ENCODE assay signal across 12 cellular contexts in the genomic region with DNA sequence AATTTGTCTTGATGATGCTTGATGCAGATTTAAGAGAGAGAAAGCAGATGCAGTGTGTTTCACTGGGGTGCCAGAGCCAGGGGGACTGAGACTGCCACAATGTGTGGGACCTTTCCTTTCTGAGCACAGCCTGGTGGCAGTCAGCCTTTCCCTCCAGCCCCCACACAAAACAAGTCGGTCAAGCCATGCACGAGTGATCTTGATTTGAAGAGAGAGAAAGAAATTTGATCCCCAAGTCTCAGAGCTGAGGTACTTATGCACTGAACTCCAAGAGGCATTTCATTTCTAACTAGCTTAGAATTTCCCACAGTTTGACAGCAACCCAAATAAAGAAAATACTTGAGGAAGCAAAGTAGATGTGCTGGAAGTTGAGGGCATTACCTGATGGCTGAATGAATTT.
DNase-seq lines count a peak whose midpoint lies in the region; ATAC-seq and TF ChIP-seq lines count a peak whose summit lies in the region.
"Had no signal": no experiment of that assay in that cellular context is flagged by ENCODE, and none has a peak within 500 bp of the region (broad histone marks: within the 10 kb centered on the region; RNA-seq: fewer than 3 reads in every experiment).

No MANE protein-coding gene starts in this region.

- no peak overlapping the region for H3K9ac ChIP-seq in neural progenitor cell

- no peaks in the 10 kb centered on the region for H3K79me2 ChIP-seq in neural progenitor cell (ENCODE audit: low read depth)

- peak overlapping the region; percentile 25 for H3K4me2 ChIP-seq in neural progenitor cell

- H3F3A ChIP-seq in neural progenitor cell (ENCODE audit: low read depth), result peaks cover 4% of the 10 kb centered on the region

- ATAC-seq in left lobe of liver (no peak), psoas muscle (no peak), HG02610 (IDR thresholded peaks at IDR 0.05; ENCODE audit: unreplicated experiment) (no peak)

- H3K4me1 Mint-ChIP-seq in T-helper 1 cell treated with Interleukin-12 subunit alpha and Interleukin-12 subunit beta and Interleukin-4 antibody, amounts not matched to agents 30 μg/mL and 1 μg/mL, for 36 hours (ENCODE audit: low read depth), result peaks cover 54% of the 10 kb centered on the region
- H3K4me1 Mint-ChIP-seq in activated naive CD8-positive, alpha-beta T cell (ENCODE audit: low read depth), result peaks cover 68% of the 10 kb centered on the region
- peaks cover 30% of the 10 kb centered on the region for H3K4me1 Mint-ChIP-seq in neural progenitor cell

- H3K9me3 Mint-ChIP-seq in T-helper 1 cell treated with Interleukin-12 subunit alpha and Interleukin-12 subunit beta and Interleukin-4 antibody, amounts not matched to agents 30 μg/mL and 1 μg/mL, for 36 hours, result no peaks in the 10 kb centered on the region
- H3K9me3 Mint-ChIP-seq in activated naive CD8-positive, alpha-beta T cell (ENCODE audit: low read depth), result no peaks in the 10 kb centered on the region
- no peaks in the 10 kb centered on the region for H3K9me3 Mint-ChIP-seq in neural progenitor cell

- peaks cover 8% of the 10 kb centered on the region for H3K36me3 Mint-ChIP-seq in T-helper 1 cell treated with Interleukin-12 subunit alpha and Interleukin-12 subunit beta and Interleukin-4 antibody, amounts not matched to agents 30 μg/mL and 1 μg/mL, for 36 hours (ENCODE audit: low read depth)
- peaks cover 2% of the 10 kb centered on the region for H3K36me3 Mint-ChIP-seq in activated naive CD8-positive, alpha-beta T cell
- H3K36me3 Mint-ChIP-seq in neural progenitor cell, result no peaks in the 10 kb centered on the region

- intact Hi-C loops in psoas muscle (cut with DNase I), result no loop called here

- H3K9me3 ChIP-seq in KOPT-K1 (ENCODE audit: insufficient read depth, low read length, poor library complexity, severe bottlenecking), result no peaks in the 10 kb centered on the region
- H3K9me3 ChIP-seq in neural progenitor cell (ENCODE audit: low read depth), result no peaks in the 10 kb centered on the region
- H3K9me3 ChIP-seq in psoas muscle, result no peaks in the 10 kb centered on the region
- H3K9me3 ChIP-seq: left ventricle myocardium inferior, MG63 had no signal

- H2AFZ ChIP-seq in neural progenitor cell (replicated peaks), result no peak overlapping the region

- no peaks in the 10 kb centered on the region for H3K27me3 ChIP-seq in neural progenitor cell
- H3K27me3 ChIP-seq in psoas muscle (ENCODE audit: insufficient read depth in 3 of 3, low read length in 2 of 3), result no peaks in the 10 kb centered on the region
- H3K27me3 ChIP-seq: MG63 had no signal

- no peaks in the 10 kb centered on the region for H3K27me3 Mint-ChIP-seq in T-helper 1 cell treated with Interleukin-12 subunit alpha and Interleukin-12 subunit beta and Interleukin-4 antibody, amounts not matched to agents 30 μg/mL and 1 μg/mL, for 36 hours (ENCODE audit: low read depth)
- no peaks in the 10 kb centered on the region for H3K27me3 Mint-ChIP-seq in activated naive CD8-positive, alpha-beta T cell
- H3K27me3 Mint-ChIP-seq in neural progenitor cell (ENCODE audit: insufficient read depth, low read depth), result no peaks in the 10 kb centered on the region

- 6 to 19% (median 17%) methylated on average over 2 of the region's 2 CpGs for WGBS in psoas muscle, 3 donors

- peaks cover 23% of the 10 kb centered on the region for H3K4me1 ChIP-seq in neural progenitor cell
- no peaks in the 10 kb centered on the region for H3K4me1 ChIP-seq in psoas muscle

- peak overlapping the region; percentile 37 for H3K27ac ChIP-seq in KOPT-K1 (ENCODE audit: low read depth, low read length, poor library complexity, severe bottlenecking)
- no peak overlapping the region for H3K27ac ChIP-seq in neural progenitor cell
- no peak overlapping the region for H3K27ac ChIP-seq in psoas muscle
- H3K27ac ChIP-seq: left ventricle myocardium inferior had no signal

- no peak for DNase-seq in T-helper 1 cell
- DNase-seq in neural progenitor cell (ENCODE audit: low spot score), result peak; percentile 64
- no peak for DNase-seq in left lobe of liver (ENCODE audit: low spot score)
- DNase-seq in psoas muscle, result no peak
- DNase-seq: caudate nucleus, head of caudate nucleus, left ventricle myocardium inferior, MG63 had no signal

- H3K36me3 ChIP-seq in KOPT-K1 (ENCODE audit: insufficient read depth, low read length) (no peaks in the 10 kb centered on the region), neural progenitor cell (no peaks in the 10 kb centered on the region), psoas muscle (ENCODE audit: insufficient read depth in 1 of 2, low read depth in 1 of 2) (no peaks in the 10 kb centered on the region)
- H3K36me3 ChIP-seq: left ventricle myocardium inferior, MG63 had no signal

- H3K4me3 ChIP-seq in neural progenitor cell (no peak overlapping the region), psoas muscle (no peak overlapping the region)
- H3K4me3 ChIP-seq: left ventricle myocardium inferior, MG63 had no signal

- H3K4me3 Mint-ChIP-seq in T-helper 1 cell treated with Interleukin-12 subunit alpha and Interleukin-12 subunit beta and Interleukin-4 antibody, amounts not matched to agents 30 μg/mL and 1 μg/mL, for 36 hours, result peak overlapping the region; percentile 57
- peak overlapping the region; percentile 48 for H3K4me3 Mint-ChIP-seq in activated naive CD8-positive, alpha-beta T cell
- peak overlapping the region; percentile 11 for H3K4me3 Mint-ChIP-seq in neural progenitor cell

- H3K27ac Mint-ChIP-seq in T-helper 1 cell treated with Interleukin-12 subunit alpha and Interleukin-12 subunit beta and Interleukin-4 antibody, amounts not matched to agents 30 μg/mL and 1 μg/mL, for 36 hours, result peak overlapping the region; percentile 84
- H3K27ac Mint-ChIP-seq in activated naive CD8-positive, alpha-beta T cell, result peak overlapping the region; percentile 92
- H3K27ac Mint-ChIP-seq in neural progenitor cell, result peak overlapping the region; percentile 83

- no peaks in the 10 kb centered on the region for H4K20me1 ChIP-seq in neural progenitor cell (ENCODE audit: low read depth)

- TF ChIP-seq CTCF in neural progenitor cell (IDR thresholded peaks at IDR 0.05) (no peak), psoas muscle (IDR thresholded peaks at IDR 0.05) (no peak)
